8 cellular contexts compared by ENCODE assay signal in the genomic region with DNA sequence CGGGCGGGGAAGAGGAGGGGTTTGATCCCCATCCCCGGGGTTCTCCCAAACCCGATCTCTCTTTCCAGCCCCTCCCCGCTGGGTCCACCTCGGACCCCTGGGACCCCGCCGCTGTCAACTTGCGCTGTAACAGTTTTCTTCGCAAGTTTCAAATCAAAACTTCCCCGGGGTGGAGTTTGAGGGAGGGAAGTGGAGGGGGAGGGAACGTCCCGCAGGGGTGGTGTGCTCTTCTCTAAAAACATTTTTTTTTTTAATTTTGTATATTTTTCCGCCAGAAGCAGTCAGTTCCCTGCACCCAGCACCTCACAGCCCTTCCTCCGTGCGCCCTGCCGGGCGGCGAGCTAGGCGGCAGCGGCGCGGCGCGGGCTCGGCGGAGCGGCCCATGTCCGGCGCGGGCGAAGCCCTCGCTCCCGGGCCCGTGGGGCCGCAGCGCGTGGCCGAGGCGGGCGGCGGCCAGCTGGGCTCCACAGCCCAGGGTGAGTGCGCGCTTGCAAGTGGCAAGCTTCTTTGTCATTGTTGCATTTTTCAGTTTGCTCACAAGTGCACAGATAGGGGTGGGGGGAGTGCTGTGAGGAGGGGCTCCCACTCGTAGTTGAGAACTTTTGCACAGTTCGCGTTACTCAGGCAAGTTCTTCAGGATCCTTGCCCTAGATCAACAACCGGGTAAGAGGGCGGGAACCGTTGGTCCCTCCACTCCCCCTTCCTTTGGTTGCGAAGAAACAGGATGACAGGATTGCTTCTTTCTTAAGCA. TPM values are rescaled to one million over a fixed set of nuclear protein-coding genes. Genes with fewer than 3 reads are reported as not detected.
DNase-seq lines count a peak whose midpoint lies in the region; ATAC-seq and TF ChIP-seq lines count a peak whose summit lies in the region.

No MANE protein-coding gene starts in this region.

- H3K4me1 ChIP-seq in DND-41 (ENCODE audit: insufficient read depth, low read length) (peaks cover 48% of the 10 kb centered on the region), HUES64 (ENCODE audit: insufficient read depth, low read length) (peaks cover 18% of the 10 kb centered on the region)

- WGBS in HUES64 = under 1% methylated on average over 43 of the region's 51 CpGs
- 0% methylated on average over 34 to 48 of the region's 51 CpGs for WGBS in lower leg skin, 2 donors

- peak overlapping the region; percentile 65 for H3K4me2 ChIP-seq in DND-41 (ENCODE audit: insufficient read depth, low read length)

- H3K9me3 ChIP-seq in DND-41 (ENCODE audit: insufficient read depth, low read length, severe bottlenecking) (no peaks in the 10 kb centered on the region), HUES64 (ENCODE audit: insufficient read depth, low read depth, low read length) (no peaks in the 10 kb centered on the region)

- intact Hi-C loops in lower leg skin (cut with DNase I; ENCODE audit: low total_unique reads) = no loop called here

- peak overlapping the region; percentile 44 to 64 for H3K4me3 ChIP-seq in DND-41 (ENCODE audit: low read depth in 1 of 2, low read length in 2 of 2)
- H3K4me3 ChIP-seq in HUES64 (ENCODE audit: low read length) = peak overlapping the region; percentile 76
- H3K4me3 ChIP-seq in coronary artery = peak overlapping the region; percentile 83
- peak overlapping the region; percentile 84 for H3K4me3 ChIP-seq in lower leg skin (ENCODE audit: low read depth, poor library complexity, severe bottlenecking)

- DNase-seq in DND-41 (peak; percentile 82), coronary artery (ENCODE audit: low spot score) (no peak), lower leg skin (ENCODE audit: low spot score in 2 of 2) (peak; percentile 64 to 87), SHP77 treated with DMSO at 0.1 percent for 48 hours (lab: John Stamatoyannopoulos, UW) (no peak)
- DNase-seq in activated CD4-positive, CD25-positive, alpha-beta regulatory T cell (lab: John Stamatoyannopoulos, UW) = peak; percentile 27 to 38 (median 33)
- DNase-seq in stimulated activated CD8-positive, alpha-beta memory T cell treated with anti-CD3 and anti-CD28 coated beads, Interleukin-12 subunit alpha, Interleukin-12 subunit beta, amount 100 ng/mL, for 4 hours (ENCODE audit: low read depth) = peak; percentile 15

- H3K9ac ChIP-seq in DND-41 (ENCODE audit: low read depth, low read length) = peak overlapping the region; percentile 89
- peak overlapping the region; percentile 63 for H3K9ac ChIP-seq in HUES64 (ENCODE audit: low read depth, low read length)

- H4K20me1 ChIP-seq in DND-41 (ENCODE audit: insufficient read depth, low read length) = no peaks in the 10 kb centered on the region

- H3K79me2 ChIP-seq in DND-41 (ENCODE audit: insufficient read depth, low read length) = peaks cover 53% of the 10 kb centered on the region

- ATAC-seq in DND-41 (ENCODE audit: insufficient read depth, low read depth) (peak; percentile 76), GM21526 (IDR thresholded peaks at IDR 0.05; ENCODE audit: low FRiP score, unreplicated experiment) (peak; percentile 27)

- no peak for TF ChIP-seq POLR2A in lower leg skin (IDR thresholded peaks at IDR 0.05)

- H3K27ac ChIP-seq in DND-41 (ENCODE audit: low read length) = peak overlapping the region; percentile 94
- H3K27ac ChIP-seq in HUES64 (ENCODE audit: low read depth, low read length) = no peak overlapping the region
- H3K27ac ChIP-seq in coronary artery = peak overlapping the region; percentile 94

- H3K27me3 ChIP-seq in DND-41 (ENCODE audit: insufficient read depth, low read length, poor library complexity) = no peaks in the 10 kb centered on the region
- H3K27me3 ChIP-seq in HUES64 (ENCODE audit: insufficient read depth, low read length) = peaks cover 37% of the 10 kb centered on the region

- TF ChIP-seq CTCF in DND-41 (IDR thresholded peaks at IDR 0.05; ENCODE audit: borderline replicate concordance, extremely low read depth, low read length, poor library complexity, severe bottlenecking) (no peak), coronary artery (IDR thresholded peaks at IDR 0.05) (no peak), lower leg skin (IDR thresholded peaks at IDR 0.05) (no peak)

- H3K36me3 ChIP-seq in DND-41 (ENCODE audit: insufficient read depth, low read length) (peaks cover 16% of the 10 kb centered on the region), HUES64 (ENCODE audit: insufficient read depth, low read length) (no peaks in the 10 kb centered on the region)

- H2AFZ ChIP-seq in DND-41 (ENCODE audit: low read depth, low read length) = peak overlapping the region; percentile 73

RNA-seq across cellular contexts. Expression of a gene that starts 0.9 kb away (rescaled TPM):
- polyA plus RNA-seq in HUES64 (2013, experiment 1 of 2) = 14.1 TPM
- polyA plus RNA-seq in HUES64 (2013, experiment 2 of 2) = 18.4 TPM
- total RNA-seq in lower leg skin = 10 to 100 TPM; 27.0 to 58.5 (median 38.9) TPM

Comparison
In these comparisons a context has a peak if more than half of its experiments do, and no peak if none do; other contexts are left out.
1. DNase-seq: peak in DND-41 (single experiment), activated CD4-positive, CD25-positive, alpha-beta regulatory T cell (4 of 4), lower leg skin (2 of 2) and stimulated activated CD8-positive, alpha-beta memory T cell treated with anti-CD3 and anti-CD28 coated beads, Interleukin-12 subunit alpha, Interleukin-12 subunit beta, amount 100 ng/mL, for 4 hours (single experiment); none in coronary artery (single experiment) and SHP77 treated with DMSO at 0.1 percent for 48 hours (single experiment).
2. Peak in every context shown above with its lines, with median percentiles within 50 percentile points of each other: H3K4me3 ChIP-seq.